Comparison of ENCODE assay signal across 1 cellular context in the genomic region with DNA sequence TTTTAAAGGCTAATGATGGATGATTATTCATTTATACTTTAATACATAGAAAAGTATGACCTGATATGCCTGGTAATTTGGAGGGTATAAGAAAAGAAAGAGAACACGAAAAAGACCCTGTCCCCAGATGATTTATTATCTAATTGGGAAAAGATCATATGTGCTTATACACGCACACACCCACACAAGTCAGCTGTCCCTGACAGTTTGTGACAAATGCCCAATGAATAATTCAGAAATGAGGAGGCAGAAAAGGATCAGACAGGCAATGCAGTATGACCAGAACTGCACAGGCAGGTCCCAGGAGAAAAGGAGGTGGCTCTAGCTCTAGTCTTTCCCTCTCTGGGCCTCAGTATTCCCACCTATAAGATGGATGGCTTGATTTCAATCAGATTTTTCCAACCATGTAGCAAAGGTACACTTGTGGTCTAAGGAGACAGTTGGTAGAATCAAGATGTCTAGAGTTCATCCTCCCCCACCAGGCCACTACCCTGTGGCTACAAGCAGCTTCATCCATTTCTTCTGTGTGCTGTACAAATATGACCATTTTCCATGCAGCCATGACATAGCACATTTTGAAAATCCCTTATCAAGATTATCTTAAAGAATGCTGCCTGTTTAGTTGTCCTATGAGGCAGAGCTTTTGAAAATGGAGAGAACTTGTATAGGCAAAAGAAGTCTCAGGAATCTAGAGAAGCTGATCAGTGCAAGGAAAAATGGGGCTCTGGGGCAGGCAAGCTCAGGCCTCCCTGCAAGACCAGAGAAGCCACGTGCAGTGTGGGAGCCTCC.
A peak's percentile ranks its signal among the peaks of the same experiment; 100 is the strongest.
TF ChIP-seq lines count a peak whose summit lies in the region.

No MANE protein-coding gene starts in this region.

TF ChIP-seq in K562, 482 proteins besides CTCF, POLR2A, EP300 and RAD21 (continued from another document):
- peak; percentile 35; the same call in 1 of the 2 replicates for TF ChIP-seq EP400 (IDR thresholded peaks at IDR 0.05)
- no peak for TF ChIP-seq ZNF77 (CRISPR knock-in tag; IDR thresholded peaks at IDR 0.05)
- peak; percentile 52; the same call in 1 of the 2 replicates for TF ChIP-seq MYC (IDR thresholded peaks at IDR 0.05; ENCODE audit: low read depth, low read length)
- TF ChIP-seq MYC (CRISPR knock-in tag; IDR thresholded peaks at IDR 0.05; ENCODE audit: borderline replicate concordance, low read depth) = no peak
- TF ChIP-seq ARID4B (CRISPR knock-in tag; IDR thresholded peaks at IDR 0.05) = no peak
- no peak for TF ChIP-seq ZNF695 (CRISPR knock-in tag; IDR thresholded peaks at IDR 0.05)
- no peak for TF ChIP-seq ZNF197 (CRISPR knock-in tag; IDR thresholded peaks at IDR 0.05; ENCODE audit: low read depth)
- TF ChIP-seq ZBTB7A (IDR thresholded peaks at IDR 0.05; ENCODE audit: borderline replicate concordance, control insufficient read depth, low read depth, low read length) = no peak
- TF ChIP-seq EGR1 (conservative IDR thresholded peaks at IDR 0.05) = peak; percentile 74
- no peak for TF ChIP-seq SRSF3 (IDR thresholded peaks at IDR 0.05; ENCODE audit: insufficient read depth, low read length)
- no peak for TF ChIP-seq MYNN (IDR thresholded peaks at IDR 0.05)
- TF ChIP-seq MYNN (CRISPR knock-in tag; IDR thresholded peaks at IDR 0.05) = no peak
- TF ChIP-seq SRF (CRISPR knock-in tag; IDR thresholded peaks at IDR 0.05) = 0 out of 4 replicates have a peak, but pooled peaks of 1 of the 2 experiments have one; percentile 22
TF ChIP-seq in K562: peak in this region for 75.
